18 cellular contexts compared by ENCODE assay signal in the genomic region with DNA sequence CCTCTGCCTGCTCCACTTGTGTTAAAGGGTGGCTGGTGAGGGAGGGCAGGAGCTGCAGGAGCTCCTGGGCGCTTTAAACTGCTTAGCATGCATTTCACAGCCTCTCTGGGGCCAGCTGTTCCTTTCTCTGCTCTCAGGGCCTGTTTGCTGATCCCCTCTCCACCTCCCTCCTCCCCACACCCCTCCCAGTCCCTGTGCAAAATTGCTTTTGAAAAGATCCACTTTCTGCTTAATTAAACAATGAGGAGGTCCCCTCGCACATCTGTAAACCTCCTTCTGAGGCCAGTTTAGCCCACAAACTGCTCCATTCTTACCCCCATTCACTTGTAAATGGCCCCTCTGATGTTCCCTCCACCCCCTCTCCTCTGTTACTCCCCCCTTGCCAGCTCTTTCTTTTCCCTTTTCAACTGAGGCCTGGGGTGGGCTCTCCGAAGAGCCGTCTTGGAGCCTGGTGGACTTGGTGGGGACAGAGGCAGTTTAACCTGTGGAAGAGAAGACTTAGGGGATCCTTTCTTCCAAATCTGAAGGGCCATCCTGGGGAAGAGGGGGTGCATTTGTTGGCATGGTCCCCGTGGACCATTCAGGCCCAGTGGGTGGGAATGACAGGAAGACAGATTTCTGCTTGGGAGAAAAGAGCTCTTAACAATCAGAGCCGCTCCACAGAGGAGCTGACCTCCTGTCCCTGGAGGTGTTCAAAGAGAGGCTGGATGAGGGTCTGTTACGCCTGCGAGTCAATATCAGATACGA. TPM values are rescaled to one million over a fixed set of nuclear protein-coding genes. Genes with fewer than 3 reads are reported as not detected.
DNase-seq lines count a peak whose midpoint lies in the region; ATAC-seq lines count a peak whose summit lies in the region.
"Had no signal": no experiment of that assay in that cellular context is flagged by ENCODE, and none has a peak within 500 bp of the region (broad histone marks: within the 10 kb centered on the region; RNA-seq: fewer than 3 reads in every experiment).

No MANE protein-coding gene starts in this region.

- intact Hi-C loops in right cardiac atrium (cut with DNase I): no loop called here

- ATAC-seq in GM21529 (IDR thresholded peaks at IDR 0.05; ENCODE audit: unreplicated experiment): no peak
- ATAC-seq in right cardiac atrium: no peak
- no peak for ATAC-seq in GM19463 (IDR thresholded peaks at IDR 0.05; ENCODE audit: unreplicated experiment)
- ATAC-seq: HCT116; SK-N-SH treated with all-trans-retinoic acid at 6 μM for 48 hours; stimulated activated memory B cell treated with anti-CD40 and anti-IgM and Interleukin-4, amounts not matched to agents 10 μg/mL and 1 μg/mL and 100 μg/mL, for 72 hours had no signal

- H3K9me3 ChIP-seq in right cardiac atrium (ENCODE audit: control insufficient read depth, low read length): no peaks in the 10 kb centered on the region
- H3K9me3 ChIP-seq: right atrium auricular region, vagina had no signal

- DNase-seq in NCI-H1417 treated with DMSO at 0.1 percent for 48 hours (lab: John Stamatoyannopoulos, UW) (peak; percentile 21), right cardiac atrium (no peak)
- DNase-seq in stimulated activated CD4-positive, alpha-beta T cell treated with anti-CD3 and anti-CD28 coated beads, Interleukin-15, amount 100 ng/mL, for 24 hours: no peak
- DNase-seq: activated CD8-positive, alpha-beta memory T cell treated with anti-CD3 and anti-CD28 coated beads for 24 hours; activated effector memory CD4-positive, alpha-beta T cell treated with anti-CD3 and anti-CD28 coated beads, Interleukin-2, amount 50 U/mL, for 16 hours; effector memory CD4-positive, alpha-beta T cell; kidney; NCI-H2107; stimulated activated CD4-positive, alpha-beta T cell treated with anti-CD3 and anti-CD28 coated beads, Interleukin-4, amount 100 ng/mL, for 4 hours had no signal

- H3K27me3 ChIP-seq in layer of hippocampus (ENCODE audit: control insufficient read depth, insufficient read depth, low read length): no peaks in the 10 kb centered on the region
- H3K27me3 ChIP-seq in right cardiac atrium (ENCODE audit: control insufficient read depth, insufficient read depth): no peaks in the 10 kb centered on the region
- H3K27me3 ChIP-seq: right atrium auricular region, vagina had no signal

- H3K4me3 ChIP-seq in right cardiac atrium (ENCODE audit: low read length): no peak overlapping the region
- H3K4me3 ChIP-seq: right atrium auricular region, vagina had no signal

- peak overlapping the region; percentile 93 for H3K27ac ChIP-seq in angular gyrus (ENCODE audit: low read depth, low read length)
- H3K27ac ChIP-seq in layer of hippocampus (ENCODE audit: low read depth, low read length): peak overlapping the region; percentile 99
- no peak overlapping the region for H3K27ac ChIP-seq in right cardiac atrium (ENCODE audit: low read length)
- H3K27ac ChIP-seq: right atrium auricular region, vagina had no signal

- WGBS in right cardiac atrium: 75% methylated on average over 9 of the region's 9 CpGs

- no peaks in the 10 kb centered on the region for H3K4me1 ChIP-seq in right cardiac atrium (ENCODE audit: control insufficient read depth, insufficient read depth, low read length)
- H3K4me1 ChIP-seq: right atrium auricular region, vagina had no signal

RNA-seq across cellular contexts. Expression of a gene that starts 12.0 kb away (rescaled TPM):
- total RNA-seq in right cardiac atrium: 10 to 100 TPM; 46.5 to 57.4 (median 52.7) TPM
- 44.2 TPM for polyA plus RNA-seq in right cardiac atrium

RNA-seq across cellular contexts. Expression of a gene that starts 37.5 kb away (rescaled TPM):
- 10 to 100 TPM; 12.8 to 23.2 (median 17.7) TPM for total RNA-seq in right cardiac atrium
- polyA plus RNA-seq in right cardiac atrium: 12.3 TPM

RNA-seq across cellular contexts. Expression of a gene that starts 42.9 kb away (rescaled TPM):
- total RNA-seq in right cardiac atrium: 10 to 100 TPM; 14.7 to 20.4 (median 18.4) TPM
- 21.7 TPM for polyA plus RNA-seq in right cardiac atrium
